ENCODE assay signal across 19 cellular contexts in genomic region chr4:911871-912490, GRCh38. TPM values are rescaled to one million over a fixed set of nuclear protein-coding genes. Genes with fewer than 3 reads are reported as not detected.
DNase-seq lines count a peak whose midpoint lies in the region; ATAC-seq, FAIRE-seq and TF ChIP-seq lines count a peak whose summit lies in the region.
"Had no signal": no experiment of that assay in that cellular context is flagged by ENCODE, and none has a peak within 500 bp of the region (broad histone marks: within the 10 kb centered on the region; RNA-seq: fewer than 3 reads in every experiment).

No MANE protein-coding gene starts in this region.

- H3K27ac ChIP-seq in right lobe of liver: no peak overlapping the region
- no peak overlapping the region for H3K27ac ChIP-seq in HepG2 (ENCODE audit: extremely low read length, insufficient read depth, low read length)
- H3K27ac ChIP-seq in esophagus squamous epithelium: peak overlapping the region; percentile 67 to 82 (median 73)
- no peak overlapping the region for H3K27ac ChIP-seq in aorta (ENCODE audit: low read depth in 1 of 2, low read length in 2 of 2)
- H3K27ac ChIP-seq: pancreas had no signal

- H3K36me3 ChIP-seq in right lobe of liver: peaks cover 0 to 20% (median 3%) of the 10 kb centered on the region in 4 donors
- H3K36me3 ChIP-seq in HepG2 (replicated peaks in 1 of 2; ENCODE audit: control insufficient read depth in 1 of 2, insufficient read depth in 2 of 2, low read length in 2 of 2): peaks cover 11 to 26% of the 10 kb centered on the region in 2 experiments; a peak in 4 of 5 replicates
- peaks cover 3 to 64% (median 13%) of the 10 kb centered on the region in 3 donors for H3K36me3 ChIP-seq in esophagus squamous epithelium
- H3K36me3 ChIP-seq in aorta (ENCODE audit: control insufficient read depth in 1 of 2, insufficient read depth in 2 of 2, low read length in 1 of 2): peaks cover 0 to 4% of the 10 kb centered on the region in 2 donors

- no TSS peak for BruUV-seq in HepG2 (replicated peaks; lab: Mats Ljungman, UMichigan)

- H3K27me3 ChIP-seq in right lobe of liver (no peaks in the 10 kb centered on the region), HepG2 (ENCODE audit: control insufficient read depth in 1 of 2, insufficient read depth in 2 of 2, low read length in 2 of 2) (no peaks in the 10 kb centered on the region), esophagus squamous epithelium (no peaks in the 10 kb centered on the region), aorta (ENCODE audit: control insufficient read depth in 1 of 2, insufficient read depth in 2 of 2, low read length in 1 of 2) (no peaks in the 10 kb centered on the region)
- H3K27me3 ChIP-seq: pancreas had no signal

- DNase-seq in right lobe of liver (peak in 2 of 3 donors; percentile 19 to 40), HepG2 (ENCODE audit: low spot score) (no peak), esophagus squamous epithelium (lab: John Stamatoyannopoulos, UW) (no peak), posterior vena cava (ENCODE audit: low spot score) (peak; percentile 61), aorta (peak; percentile 14 to 70), RKO (ENCODE audit: low spot score) (no peak), hippocampal formation (lab: John Stamatoyannopoulos, UW) (no peak), putamen (ENCODE audit: low spot score) (no peak)
- DNase-seq: activated CD4-positive, alpha-beta T cell treated with anti-CD3 and anti-CD28 coated beads, Interleukin-2, amount 50 U/mL, for 4 hours; activated naive CD8-positive, alpha-beta T cell treated with anti-CD3 and anti-CD28 coated beads, Interleukin-2, amount 10 ng/mL, durations not matched to agents 7 days and 5 days; activated T-cell treated with anti-CD3 and anti-CD28 coated beads, Interleukin-2, amount 50 U/mL, for 4 hours; CD4-positive, alpha-beta T cell; DMS79 treated with DMSO at 0.1 percent for 48 hours; endodermal cell; HCEC 1CT; NCI-H1417 treated with DMSO at 0.1 percent for 48 hours; stimulated activated CD4-positive, alpha-beta T cell treated with anti-CD3 and anti-CD28 coated beads, Interleukin-15, amount 100 ng/mL, for 24 hours had no signal

- TF ChIP-seq POLR2A in right lobe of liver (IDR thresholded peaks at IDR 0.05): no peak
- no peak for TF ChIP-seq POLR2A in HepG2 (IDR thresholded peaks at IDR 0.05; ENCODE audit: insufficient read depth in 1 of 2, low read depth in 2 of 2, low read length in 2 of 2)
- no peak for TF ChIP-seq POLR2A in esophagus squamous epithelium (IDR thresholded peaks at IDR 0.05)

- H3K79me2 ChIP-seq in HepG2 (ENCODE audit: insufficient read depth, low read length): peaks cover 19% of the 10 kb centered on the region

- intact Hi-C loops in right lobe of liver (cut with DNase I) (no loop called here), HepG2 (cut with micrococcal nuclease; ENCODE audit: unreplicated experiment) (no loop called here), esophagus squamous epithelium (cut with DNase I) (no loop called here), posterior vena cava (cut with DNase I) (no loop called here), aorta (cut with DNase I) (no loop called here)

- WGBS in right lobe of liver (ENCODE audit: insufficient coverage, low coverage, low lambda C conversion rate, missing lambda C conversion rate): 88% methylated on average over 9 of the region's 29 CpGs
- 99% methylated on average over 25 of the region's 29 CpGs for WGBS in HepG2 (ENCODE audit: low lambda C conversion rate)
- 88 to 95% methylated on average over 18 to 22 of the region's 29 CpGs for WGBS in esophagus squamous epithelium, 2 donors
- WGBS in aorta, 2 donors: 86 to 90% methylated on average over 29 of the region's 29 CpGs

- in situ Hi-C loops in HepG2 (cut with HindIII; ENCODE audit: extremely low pct_ligation_motif_present, low pct_unique_long_range_greater_than_20kb): no loop called here

- TF ChIP-seq EP300 in HepG2 (IDR thresholded peaks at IDR 0.05; ENCODE audit: low read depth in 2 of 2, low read length in 2 of 2) (no peak), HepG2 (CRISPR knock-in tag; IDR thresholded peaks at IDR 0.05; ENCODE audit: borderline replicate concordance) (no peak)

- CTCF ChIA-PET in HepG2 (lab: Yijun Ruan, JAX; ENCODE audit: low intra/inter-chr PET ratio, low total read pairs): no interaction called here

- H3K4me3 ChIP-seq in right lobe of liver: no peak overlapping the region
- H3K4me3 ChIP-seq in HepG2 (replicated peaks in 1 of 3; ENCODE audit: insufficient read depth in 1 of 3, low read depth in 2 of 3, low read length in 3 of 3): no peak overlapping the region
- no peak overlapping the region for H3K4me3 ChIP-seq in esophagus squamous epithelium
- no peak overlapping the region for H3K4me3 ChIP-seq in aorta (ENCODE audit: low read length in 2 of 2)
- H3K4me3 ChIP-seq: pancreas had no signal

- H3K9me3 ChIP-seq in right lobe of liver (no peaks in the 10 kb centered on the region), HepG2 (ENCODE audit: low read length) (no peaks in the 10 kb centered on the region), esophagus squamous epithelium (no peaks in the 10 kb centered on the region), aorta (ENCODE audit: control insufficient read depth, low read length) (no peaks in the 10 kb centered on the region)
- H3K9me3 ChIP-seq: pancreas had no signal

- FAIRE-seq in HepG2 (lab: Jason Lieb, UNC): no peak
- FAIRE-seq: pancreas, RCC 7860 had no signal

- H3K4me1 ChIP-seq in right lobe of liver (peaks cover 0 to 6% (median 0%) of the 10 kb centered on the region in 4 donors), HepG2 (ENCODE audit: insufficient read depth, low read length) (no peaks in the 10 kb centered on the region), esophagus squamous epithelium (peaks cover 0 to 51% (median 3%) of the 10 kb centered on the region in 3 donors), aorta (ENCODE audit: control insufficient read depth in 1 of 2, insufficient read depth in 2 of 2, low read length in 2 of 2) (no peaks in the 10 kb centered on the region)
- H3K4me1 ChIP-seq: pancreas had no signal

- TF ChIP-seq CTCF in right lobe of liver (IDR thresholded peaks at IDR 0.05): no peak
- TF ChIP-seq CTCF in HepG2 (CRISPR knock-in tag; IDR thresholded peaks at IDR 0.05): no peak
- no peak for TF ChIP-seq CTCF in esophagus squamous epithelium (IDR thresholded peaks at IDR 0.05)

- H3K4me2 ChIP-seq in HepG2 (ENCODE audit: low read depth, low read length): no peak overlapping the region

- H3K9ac ChIP-seq in HepG2 (ENCODE audit: insufficient read depth, low read depth, low read length): no peak overlapping the region

- POLR2A ChIA-PET in HepG2 (lab: Yijun Ruan, JAX): no interaction called here

- H2AFZ ChIP-seq in HepG2 (ENCODE audit: low read length): no peak overlapping the region

- H4K20me1 ChIP-seq in HepG2 (ENCODE audit: insufficient read depth, low read length): no peaks in the 10 kb centered on the region

- TF ChIP-seq RAD21 in HepG2 (CRISPR knock-in tag; IDR thresholded peaks at IDR 0.05): no peak

- ATAC-seq in right lobe of liver (no peak), HepG2 (no peak), aorta (ENCODE audit: low FRiP score) (no peak)
- ATAC-seq: activated T-cell treated with anti-CD3 and anti-CD28 coated beads, Interleukin-2, amount 50 U/mL, for 4 hours had no signal

RNA-seq across cellular contexts. Expression of gene GAK, which starts 20.1 kb away (rescaled TPM):
- total RNA-seq in right lobe of liver: 10 to 100 TPM; 53.2 to 85.0 (median 64.5) TPM
- 28.0 and 44.3 TPM in 2 replicates for total RNA-seq in HepG2 (2016; rRNA removed; fragmentation: Illumina TruSeq; extraction: Trizol)
- 9.9 and 11.6 TPM in 2 replicates for total RNA-seq in HepG2 (2016; cell fraction: cytosol; rRNA removed; fragmentation: Illumina TruSeq; extraction: Trizol; ENCODE audit: low read depth)
- total RNA-seq in HepG2 (2016; cell fraction: insoluble cytoplasmic fraction; rRNA removed; fragmentation: Illumina TruSeq; extraction: Trizol): 24.5 and 43.0 TPM in 2 replicates
- total RNA-seq in HepG2 (2016; cell fraction: membrane; rRNA removed; fragmentation: Illumina TruSeq; extraction: Trizol): 17.1 and 19.6 TPM in 2 replicates
- 31.0 and 34.6 TPM in 2 replicates for total RNA-seq in HepG2 (2016; cell fraction: nucleus; rRNA removed; fragmentation: Illumina TruSeq; extraction: Trizol)
- 17.5 and 22.2 TPM in 2 replicates for polyA plus RNA-seq in HepG2 (2011; rRNA removed)
- polyA plus RNA-seq in HepG2 (2011; cell fraction: cytosol; rRNA removed): 10.0 and 13.8 TPM in 2 replicates
- 116 and 155 TPM in 2 replicates for polyA plus RNA-seq in HepG2 (2011; cell fraction: nucleus; rRNA removed)
- 26.0 and 32.2 TPM in 2 replicates for polyA plus RNA-seq in HepG2 (2012)
- polyA plus RNA-seq in HepG2 (2016; cell fraction: cytosol; fragmentation: Illumina TruSeq; extraction: Trizol; ENCODE audit: low read depth): 5.1 and 5.7 TPM in 2 replicates
- polyA plus RNA-seq in HepG2 (2016; cell fraction: insoluble cytoplasmic fraction; fragmentation: Illumina TruSeq; extraction: Trizol; ENCODE audit: low read depth): 23.9 and 29.6 TPM in 2 replicates
- 12.2 TPM in 2 replicates for polyA plus RNA-seq in HepG2 (2016; cell fraction: membrane; fragmentation: Illumina TruSeq; extraction: Trizol; ENCODE audit: low read depth)
- 90.4 and 98.9 TPM in 2 replicates for polyA plus RNA-seq in HepG2 (2016; cell fraction: nucleus; fragmentation: Illumina TruSeq; extraction: Trizol; ENCODE audit: insufficient read depth, low read depth)
- 24.0 and 27.1 TPM in 2 replicates for polyA minus RNA-seq in HepG2 (2011; rRNA and poly(A)+ RNA removed; ENCODE audit: low replicate concordance)
- polyA minus RNA-seq in HepG2 (2011; cell fraction: cytosol; rRNA and poly(A)+ RNA removed): 17.5 and 19.4 TPM in 2 replicates
- 30.3 and 44.2 TPM in 2 replicates for polyA minus RNA-seq in HepG2 (2011; cell fraction: nucleus; rRNA and poly(A)+ RNA removed)
- 10 to 100 TPM; 70.6 to 97.8 (median 80.7) TPM for total RNA-seq in esophagus squamous epithelium
- 10 to 100 TPM; 63.5 to 73.5 TPM for total RNA-seq in posterior vena cava
- total RNA-seq in aorta: 10 to 100 TPM; 90.8 to 98.0 TPM
- polyA plus RNA-seq in aorta: 100 to 1,000 TPM in 1 of 2 donors, 10 to 100 TPM in 1; 52.0 to 300 TPM

RNA-seq across cellular contexts. Expression of gene TMEM175, which starts 20.3 kb away (rescaled TPM):
- 10 to 100 TPM; 22.0 to 31.8 (median 23.6) TPM for total RNA-seq in right lobe of liver
- total RNA-seq in HepG2 (2016; rRNA removed; fragmentation: Illumina TruSeq; extraction: Trizol): 1.6 and 5.1 TPM in 2 replicates
- 1.9 and 3.4 TPM in 2 replicates for total RNA-seq in HepG2 (2016; cell fraction: cytosol; rRNA removed; fragmentation: Illumina TruSeq; extraction: Trizol; ENCODE audit: low read depth)
- 1.1 and 3.6 TPM in 2 replicates for total RNA-seq in HepG2 (2016; cell fraction: insoluble cytoplasmic fraction; rRNA removed; fragmentation: Illumina TruSeq; extraction: Trizol)
- 2.0 and 2.5 TPM in 2 replicates for total RNA-seq in HepG2 (2016; cell fraction: membrane; rRNA removed; fragmentation: Illumina TruSeq; extraction: Trizol)
- total RNA-seq in HepG2 (2016; cell fraction: nucleus; rRNA removed; fragmentation: Illumina TruSeq; extraction: Trizol): 5.8 and 6.7 TPM in 2 replicates
- polyA plus RNA-seq in HepG2 (2011; rRNA removed): 9.9 and 20.1 TPM in 2 replicates
- polyA plus RNA-seq in HepG2 (2011; cell fraction: cytosol; rRNA removed): 6.1 TPM in 2 replicates
- 134 and 138 TPM in 2 replicates for polyA plus RNA-seq in HepG2 (2011; cell fraction: nucleus; rRNA removed)
- 7.2 and 10.7 TPM in 2 replicates for polyA plus RNA-seq in HepG2 (2012)
- polyA plus RNA-seq in HepG2 (2016; cell fraction: cytosol; fragmentation: Illumina TruSeq; extraction: Trizol; ENCODE audit: low read depth): 1.4 and 3.1 TPM in 2 replicates
- 1.9 and 2.6 TPM in 2 replicates for polyA plus RNA-seq in HepG2 (2016; cell fraction: insoluble cytoplasmic fraction; fragmentation: Illumina TruSeq; extraction: Trizol; ENCODE audit: low read depth)
- 1.9 and 2.2 TPM in 2 replicates for polyA plus RNA-seq in HepG2 (2016; cell fraction: membrane; fragmentation: Illumina TruSeq; extraction: Trizol; ENCODE audit: low read depth)
- polyA plus RNA-seq in HepG2 (2016; cell fraction: nucleus; fragmentation: Illumina TruSeq; extraction: Trizol; ENCODE audit: insufficient read depth, low read depth): 19.6 and 19.8 TPM in 2 replicates
- 15.5 and 17.1 TPM in 2 replicates for polyA minus RNA-seq in HepG2 (2011; rRNA and poly(A)+ RNA removed; ENCODE audit: low replicate concordance)
- 5.5 and 6.9 TPM in 2 replicates for polyA minus RNA-seq in HepG2 (2011; cell fraction: cytosol; rRNA and poly(A)+ RNA removed)
- 8.6 and 9.7 TPM in 2 replicates for polyA minus RNA-seq in HepG2 (2011; cell fraction: nucleus; rRNA and poly(A)+ RNA removed)
- 10 to 100 TPM in 3 of 4 donors, 1 to 10 TPM in 1; 8.4 to 22.9 (median 19.7) TPM for total RNA-seq in esophagus squamous epithelium
- 10 to 100 TPM; 15.3 to 16.4 TPM for total RNA-seq in posterior vena cava
- total RNA-seq in aorta: 10 to 100 TPM; 17.4 to 26.0 TPM
- polyA plus RNA-seq in aorta: 10 to 100 TPM; 35.2 to 81.3 TPM

Comparison
In these comparisons a context has a peak if more than half of its experiments do, and no peak if none do; other contexts are left out.
1. DNase-seq: peak in right lobe of liver (2 of 3), posterior vena cava (single experiment) and aorta (2 of 2); none in HepG2 (single experiment), esophagus squamous epithelium (single experiment), RKO (single experiment), hippocampal formation (0 of 2) and putamen (single experiment).
2. H3K27ac ChIP-seq: peak in esophagus squamous epithelium (4 of 4); none in right lobe of liver (0 of 3), HepG2 (single experiment) and aorta (0 of 2).